Comparison of ENCODE assay signal across 8 cellular contexts in genomic region chr6:153143200-153143599, GRCh38. TPM values are rescaled to one million over a fixed set of nuclear protein-coding genes. Genes with fewer than 3 reads are reported as not detected.
"Had no signal": no experiment of that assay in that cellular context is flagged by ENCODE, and none has a peak within 500 bp of the region (broad histone marks: within the 10 kb centered on the region; RNA-seq: fewer than 3 reads in every experiment).

No MANE protein-coding gene starts in this region.

- H3K4me3 ChIP-seq: GM23248, HAP-1 had no signal

- H2AFZ ChIP-seq: GM23248 had no signal

- H3K36me3 ChIP-seq: HAP-1 had no signal

- DNase-seq: GM23248, GOT3, H7, HFFc6, KBM-7 had no signal

- ATAC-seq: HCT116, HepG2 had no signal

- H3K9ac ChIP-seq: GM23248 had no signal

- H3K4me1 ChIP-seq: HAP-1 had no signal

- H3K9me3 ChIP-seq: HAP-1 had no signal

- H3K27ac ChIP-seq: GM23248 had no signal

RNA-seq across cellular contexts. Expression of gene RGS17, which starts 12.1 kb away (rescaled TPM):
- total RNA-seq: HepG2 had no signal
